ENCODE assay signal across 31 cellular contexts in the genomic region with DNA sequence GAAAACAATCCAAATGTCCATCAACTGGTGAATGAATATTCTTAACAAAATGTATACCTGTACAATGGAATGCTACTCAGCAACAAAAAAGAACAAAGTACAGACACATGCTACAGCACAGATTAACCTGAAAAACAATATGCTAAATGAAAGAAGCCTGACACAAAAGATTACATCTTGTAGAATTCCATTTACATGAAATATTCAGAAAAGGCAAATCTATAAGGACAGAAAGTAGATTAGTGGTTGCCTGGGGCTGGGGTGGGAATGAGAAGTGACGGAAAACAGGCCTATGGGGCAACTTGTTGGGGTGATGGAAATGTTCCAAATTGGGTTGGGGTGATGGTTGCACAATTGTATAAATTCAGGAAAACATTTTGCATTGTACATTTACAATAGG.
"Had no signal": no experiment of that assay in that cellular context is flagged by ENCODE, and none has a peak within 500 bp of the region (broad histone marks: within the 10 kb centered on the region; RNA-seq: fewer than 3 reads in every experiment).

No MANE protein-coding gene starts in this region.

- H3K9me3 Mint-ChIP-seq: activated B cell treated with CpG ODN at 0.5 μM for 24 hours; activated CD4-positive, alpha-beta memory T cell treated with anti-CD3 and anti-CD28 coated beads for 36 hours; activated naive CD4-positive, alpha-beta T cell treated with anti-CD3 and anti-CD28 coated beads, Interleukin-2, amount 10 ng/mL, durations not matched to agents 7 days and 5 days; activated naive CD4-positive, alpha-beta T cell treated with anti-CD3 and anti-CD28 coated beads, Interleukin-2, amount 50 U/mL, for 72 hours; activated naive CD8-positive, alpha-beta T cell treated with anti-CD3 and anti-CD28 coated beads, Interleukin-2, amount 10 ng/mL, durations not matched to agents 7 days and 5 days; activated T-cell treated with anti-CD3 and anti-CD28 coated beads, Interleukin-2, amount 50 U/mL, for 72 hours; effector memory CD8-positive, alpha-beta T cell; T-helper 2 cell treated with Interferon-gamma antibody and Interleukin-4, amounts not matched to agents 5 μg/mL and 100 μg/mL, for 36 hours had no signal

- H3K4me1 Mint-ChIP-seq: activated B cell treated with CpG ODN at 0.5 μM for 24 hours; activated CD8-positive, alpha-beta memory T cell treated with anti-CD3 and anti-CD28 coated beads, Interleukin-2, amount 10 ng/mL, durations not matched to agents 7 days and 5 days; activated naive CD4-positive, alpha-beta T cell treated with anti-CD3 and anti-CD28 coated beads, Interleukin-2, amount 10 ng/mL, durations not matched to agents 7 days and 5 days; activated naive CD8-positive, alpha-beta T cell treated with anti-CD3 and anti-CD28 coated beads, Interleukin-2, amount 10 ng/mL, durations not matched to agents 7 days and 5 days; T-helper 17 cell had no signal

- ATAC-seq: activated CD4-positive, CD25-positive, alpha-beta regulatory T cell treated with anti-CD3 and anti-CD28 coated beads, Interleukin-2, amount 50 U/mL, for 24 hours; activated CD8-positive, alpha-beta memory T cell treated with anti-CD3 and anti-CD28 coated beads, Interleukin-2, amount 10 ng/mL, durations not matched to agents 7 days and 5 days; activated CD8-positive, alpha-beta T cell treated with anti-CD3 and anti-CD28 coated beads, Interleukin-2, amount 10 ng/mL, durations not matched to agents 7 days and 5 days; activated naive CD4-positive, alpha-beta T cell treated with anti-CD3 and anti-CD28 coated beads, Interleukin-2, amount 50 U/mL, for 72 hours; activated T-cell treated with anti-CD3 and anti-CD28 coated beads, Interleukin-2, amount 50 U/mL, for 72 hours; effector memory CD8-positive, alpha-beta T cell; gastroesophageal sphincter; T-helper 17 cell had no signal

- H3K4me1 ChIP-seq: ascending aorta, esophagus squamous epithelium had no signal

- H3K27ac ChIP-seq: ascending aorta, brain microvascular endothelial cell, esophagus squamous epithelium, gastroesophageal sphincter, WERI-Rb-1 had no signal

- DNase-seq: activated B cell treated with CpG ODN at 0.5 μM for 24 hours; activated CD4-positive, alpha-beta memory T cell treated with anti-CD3 and anti-CD28 coated beads for 36 hours; activated CD4-positive, alpha-beta T cell treated with anti-CD3 and anti-CD28 coated beads for 48 hours; activated CD8-positive, alpha-beta memory T cell treated with anti-CD3 and anti-CD28 coated beads, Interleukin-2, amount 10 ng/mL, durations not matched to agents 7 days and 5 days; activated CD8-positive, alpha-beta memory T cell treated with anti-CD3 and anti-CD28 coated beads, Interleukin-2, amount 50 U/mL, for 4 hours; activated CD8-positive, alpha-beta T cell treated with anti-CD3 and anti-CD28 coated beads, Interleukin-2, amount 10 ng/mL, durations not matched to agents 7 days and 5 days; activated gamma-delta T cell; activated naive CD4-positive, alpha-beta T cell; activated naive CD4-positive, alpha-beta T cell treated with anti-CD3 and anti-CD28 coated beads, Interleukin-2, amount 10 ng/mL, durations not matched to agents 7 days and 5 days; activated naive CD8-positive, alpha-beta T cell treated with anti-CD3 and anti-CD28 coated beads, Interleukin-2, amount 10 ng/mL, durations not matched to agents 7 days and 5 days; activated T-cell treated with anti-CD3 and anti-CD28 coated beads, Interleukin-2, amount 50 U/mL, for 1 hour; activated T-cell treated with anti-CD3 and anti-CD28 coated beads, Interleukin-2, amount 50 U/mL, for 72 hours; brain microvascular endothelial cell; caudate nucleus; cortex of kidney; dermis blood vessel endothelial cell; effector CD4-positive, alpha-beta T cell; effector memory CD8-positive, alpha-beta T cell; esophagus squamous epithelium; foreskin melanocyte; T-helper 1 cell; T-helper 17 cell; T1000; WERI-Rb-1 had no signal

- H3K9me3 ChIP-seq: ascending aorta, esophagus squamous epithelium, gastroesophageal sphincter had no signal

- H3K36me3 ChIP-seq: ascending aorta, brain microvascular endothelial cell, esophagus squamous epithelium, gastroesophageal sphincter, WERI-Rb-1 had no signal

- H3K27me3 ChIP-seq: ascending aorta, brain microvascular endothelial cell, esophagus squamous epithelium, gastroesophageal sphincter had no signal

- FAIRE-seq: bronchial epithelial cell, colon had no signal

- H3K4me3 Mint-ChIP-seq: activated B cell treated with CpG ODN at 0.5 μM for 24 hours; activated CD4-positive, alpha-beta memory T cell treated with anti-CD3 and anti-CD28 coated beads for 36 hours; activated CD8-positive, alpha-beta memory T cell treated with anti-CD3 and anti-CD28 coated beads, Interleukin-2, amount 10 ng/mL, durations not matched to agents 7 days and 5 days; activated CD8-positive, alpha-beta T cell treated with anti-CD3 and anti-CD28 coated beads, Interleukin-2, amount 10 ng/mL, durations not matched to agents 7 days and 5 days; activated naive CD4-positive, alpha-beta T cell treated with anti-CD3 and anti-CD28 coated beads, Interleukin-2, amount 10 ng/mL, durations not matched to agents 7 days and 5 days; activated naive CD8-positive, alpha-beta T cell treated with anti-CD3 and anti-CD28 coated beads, Interleukin-2, amount 10 ng/mL, durations not matched to agents 7 days and 5 days; activated T-cell treated with anti-CD3 and anti-CD28 coated beads, Interleukin-2, amount 50 U/mL, for 72 hours; effector memory CD8-positive, alpha-beta T cell; T-helper 17 cell; T-helper 2 cell treated with Interferon-gamma antibody and Interleukin-4, amounts not matched to agents 5 μg/mL and 100 μg/mL, for 36 hours had no signal

- H3K36me3 Mint-ChIP-seq: activated CD4-positive, alpha-beta memory T cell treated with anti-CD3 and anti-CD28 coated beads for 36 hours; activated CD8-positive, alpha-beta memory T cell treated with anti-CD3 and anti-CD28 coated beads, Interleukin-2, amount 10 ng/mL, durations not matched to agents 7 days and 5 days; activated naive CD4-positive, alpha-beta T cell treated with anti-CD3 and anti-CD28 coated beads, Interleukin-2, amount 10 ng/mL, durations not matched to agents 7 days and 5 days; activated naive CD4-positive, alpha-beta T cell treated with anti-CD3 and anti-CD28 coated beads, Interleukin-2, amount 50 U/mL, for 72 hours; activated naive CD8-positive, alpha-beta T cell treated with anti-CD3 and anti-CD28 coated beads, Interleukin-2, amount 10 ng/mL, durations not matched to agents 7 days and 5 days had no signal

- H3K27me3 Mint-ChIP-seq: activated B cell treated with CpG ODN at 0.5 μM for 24 hours; activated CD4-positive, alpha-beta memory T cell treated with anti-CD3 and anti-CD28 coated beads for 36 hours; activated CD8-positive, alpha-beta memory T cell treated with anti-CD3 and anti-CD28 coated beads, Interleukin-2, amount 10 ng/mL, durations not matched to agents 7 days and 5 days; activated naive CD4-positive, alpha-beta T cell treated with anti-CD3 and anti-CD28 coated beads, Interleukin-2, amount 10 ng/mL, durations not matched to agents 7 days and 5 days; activated naive CD8-positive, alpha-beta T cell treated with anti-CD3 and anti-CD28 coated beads, Interleukin-2, amount 10 ng/mL, durations not matched to agents 7 days and 5 days; effector memory CD8-positive, alpha-beta T cell; T-helper 17 cell had no signal

- H3K27ac Mint-ChIP-seq: activated B cell treated with CpG ODN at 0.5 μM for 24 hours; activated CD4-positive, alpha-beta memory T cell treated with anti-CD3 and anti-CD28 coated beads for 36 hours; activated CD8-positive, alpha-beta memory T cell treated with anti-CD3 and anti-CD28 coated beads, Interleukin-2, amount 10 ng/mL, durations not matched to agents 7 days and 5 days; activated CD8-positive, alpha-beta T cell treated with anti-CD3 and anti-CD28 coated beads, Interleukin-2, amount 10 ng/mL, durations not matched to agents 7 days and 5 days; activated naive CD4-positive, alpha-beta T cell treated with anti-CD3 and anti-CD28 coated beads, Interleukin-2, amount 10 ng/mL, durations not matched to agents 7 days and 5 days; activated naive CD4-positive, alpha-beta T cell treated with anti-CD3 and anti-CD28 coated beads, Interleukin-2, amount 50 U/mL, for 72 hours; activated naive CD8-positive, alpha-beta T cell treated with anti-CD3 and anti-CD28 coated beads, Interleukin-2, amount 10 ng/mL, durations not matched to agents 7 days and 5 days; activated T-cell treated with anti-CD3 and anti-CD28 coated beads, Interleukin-2, amount 50 U/mL, for 72 hours; effector memory CD8-positive, alpha-beta T cell; T-helper 17 cell; T-helper 2 cell treated with Interferon-gamma antibody and Interleukin-4, amounts not matched to agents 5 μg/mL and 100 μg/mL, for 36 hours had no signal

- H3K4me3 ChIP-seq: ascending aorta, esophagus squamous epithelium, gastroesophageal sphincter had no signal
